In the genomic region with DNA sequence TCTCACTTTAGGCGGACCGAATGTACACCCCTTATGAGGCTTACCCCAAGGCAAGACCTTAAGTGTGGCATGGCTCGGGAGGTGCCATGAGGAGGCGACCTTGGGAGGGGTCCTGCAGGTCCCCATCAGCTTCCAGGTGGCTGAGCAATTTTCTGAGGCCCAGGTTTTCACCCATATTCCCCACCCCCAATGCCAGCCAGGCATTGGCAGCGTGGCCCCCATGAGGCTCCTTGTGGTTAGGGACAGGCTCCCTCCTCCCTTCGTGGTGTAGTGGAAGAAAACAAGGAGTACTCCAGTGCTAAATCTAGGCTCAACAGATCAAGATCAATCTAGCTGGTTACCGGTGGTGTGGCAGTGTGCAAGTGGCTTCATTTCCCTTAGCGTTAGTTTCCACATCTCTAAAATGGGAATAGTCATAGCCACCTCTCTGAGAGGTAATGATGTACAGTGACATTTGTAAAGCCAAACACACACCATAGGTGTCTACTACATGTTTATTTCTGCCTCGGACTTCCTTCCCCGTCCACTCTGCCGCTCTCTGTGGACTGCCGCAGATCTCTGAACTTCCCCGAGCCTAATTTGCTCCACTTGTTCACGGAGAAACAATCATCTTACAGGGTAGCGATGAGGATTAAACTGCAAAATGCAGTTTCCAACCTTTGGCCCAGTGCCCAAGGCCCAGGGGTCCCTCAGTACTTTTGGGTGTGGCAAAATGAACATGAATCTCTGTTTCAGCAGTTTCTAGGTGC, we compare ENCODE assay signal across 1 cellular context.
TF ChIP-seq lines count a peak whose summit lies in the region.

No MANE protein-coding gene starts in this region.

TF ChIP-seq in GM23338, 12 proteins besides CTCF, POLR2A, EP300 and RAD21 (continued from another document):
- TF ChIP-seq, protein P1, sequence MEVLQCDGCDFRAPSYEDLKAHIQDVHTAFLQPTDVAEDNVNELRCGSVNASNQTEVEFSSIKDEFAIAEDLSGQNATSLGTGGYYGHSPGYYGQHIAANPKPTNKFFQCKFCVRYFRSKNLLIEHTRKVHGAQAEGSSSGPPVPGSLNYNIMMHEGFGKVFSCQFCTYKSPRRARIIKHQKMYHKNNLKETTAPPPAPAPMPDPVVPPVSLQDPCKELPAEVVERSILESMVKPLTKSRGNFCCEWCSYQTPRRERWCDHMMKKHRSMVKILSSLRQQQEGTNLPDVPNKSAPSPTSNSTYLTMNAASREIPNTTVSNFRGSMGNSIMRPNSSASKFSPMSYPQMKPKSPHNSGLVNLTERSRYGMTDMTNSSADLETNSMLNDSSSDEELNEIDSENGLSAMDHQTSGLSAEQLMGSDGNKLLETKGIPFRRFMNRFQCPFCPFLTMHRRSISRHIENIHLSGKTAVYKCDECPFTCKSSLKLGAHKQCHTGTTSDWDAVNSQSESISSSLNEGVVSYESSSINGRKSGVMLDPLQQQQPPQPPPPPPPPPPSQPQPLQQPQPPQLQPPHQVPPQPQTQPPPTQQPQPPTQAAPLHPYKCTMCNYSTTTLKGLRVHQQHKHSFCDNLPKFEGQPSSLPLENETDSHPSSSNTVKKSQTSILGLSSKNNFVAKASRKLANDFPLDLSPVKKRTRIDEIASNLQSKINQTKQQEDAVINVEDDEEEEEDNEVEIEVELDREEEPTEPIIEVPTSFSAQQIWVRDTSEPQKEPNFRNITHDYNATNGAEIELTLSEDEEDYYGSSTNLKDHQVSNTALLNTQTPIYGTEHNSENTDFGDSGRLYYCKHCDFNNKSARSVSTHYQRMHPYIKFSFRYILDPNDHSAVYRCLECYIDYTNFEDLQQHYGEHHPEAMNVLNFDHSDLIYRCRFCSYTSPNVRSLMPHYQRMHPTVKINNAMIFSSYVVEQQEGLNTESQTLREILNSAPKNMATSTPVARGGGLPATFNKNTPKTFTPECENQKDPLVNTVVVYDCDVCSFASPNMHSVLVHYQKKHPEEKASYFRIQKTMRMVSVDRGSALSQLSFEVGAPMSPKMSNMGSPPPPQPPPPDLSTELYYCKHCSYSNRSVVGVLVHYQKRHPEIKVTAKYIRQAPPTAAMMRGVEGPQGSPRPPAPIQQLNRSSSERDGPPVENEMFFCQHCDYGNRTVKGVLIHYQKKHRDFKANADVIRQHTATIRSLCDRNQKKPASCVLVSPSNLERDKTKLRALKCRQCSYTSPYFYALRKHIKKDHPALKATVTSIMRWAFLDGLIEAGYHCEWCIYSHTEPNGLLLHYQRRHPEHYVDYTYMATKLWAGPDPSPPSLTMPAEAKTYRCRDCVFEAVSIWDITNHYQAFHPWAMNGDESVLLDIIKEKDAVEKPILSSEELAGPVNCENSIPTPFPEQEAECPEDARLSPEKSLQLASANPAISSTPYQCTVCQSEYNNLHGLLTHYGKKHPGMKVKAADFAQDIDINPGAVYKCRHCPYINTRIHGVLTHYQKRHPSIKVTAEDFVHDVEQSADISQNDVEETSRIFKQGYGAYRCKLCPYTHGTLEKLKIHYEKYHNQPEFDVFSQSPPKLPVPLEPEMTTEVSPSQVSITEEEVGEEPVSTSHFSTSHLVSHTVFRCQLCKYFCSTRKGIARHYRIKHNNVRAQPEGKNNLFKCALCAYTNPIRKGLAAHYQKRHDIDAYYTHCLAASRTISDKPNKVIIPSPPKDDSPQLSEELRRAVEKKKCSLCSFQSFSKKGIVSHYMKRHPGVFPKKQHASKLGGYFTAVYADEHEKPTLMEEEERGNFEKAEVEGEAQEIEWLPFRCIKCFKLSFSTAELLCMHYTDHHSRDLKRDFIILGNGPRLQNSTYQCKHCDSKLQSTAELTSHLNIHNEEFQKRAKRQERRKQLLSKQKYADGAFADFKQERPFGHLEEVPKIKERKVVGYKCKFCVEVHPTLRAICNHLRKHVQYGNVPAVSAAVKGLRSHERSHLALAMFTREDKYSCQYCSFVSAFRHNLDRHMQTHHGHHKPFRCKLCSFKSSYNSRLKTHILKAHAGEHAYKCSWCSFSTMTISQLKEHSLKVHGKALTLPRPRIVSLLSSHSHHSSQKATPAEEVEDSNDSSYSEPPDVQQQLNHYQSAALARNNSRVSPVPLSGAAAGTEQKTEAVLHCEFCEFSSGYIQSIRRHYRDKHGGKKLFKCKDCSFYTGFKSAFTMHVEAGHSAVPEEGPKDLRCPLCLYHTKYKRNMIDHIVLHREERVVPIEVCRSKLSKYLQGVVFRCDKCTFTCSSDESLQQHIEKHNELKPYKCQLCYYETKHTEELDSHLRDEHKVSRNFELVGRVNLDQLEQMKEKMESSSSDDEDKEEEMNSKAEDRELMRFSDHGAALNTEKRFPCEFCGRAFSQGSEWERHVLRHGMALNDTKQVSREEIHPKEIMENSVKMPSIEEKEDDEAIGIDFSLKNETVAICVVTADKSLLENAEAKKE (CRISPR knock-in tag; IDR thresholded peaks at IDR 0.05): no peak
- TF ChIP-seq JUNB (IDR thresholded peaks at IDR 0.05; ENCODE audit: unreplicated experiment): no peak
TF ChIP-seq in GM23338: peak in this region for 2.
